Comparison of ENCODE assay signal across 1 cellular context in genomic region chr19:1446713-1447564, GRCh38.
A peak's percentile ranks its signal among the peaks of the same experiment; 100 is the strongest.
TF ChIP-seq lines count a peak whose summit lies in the region.

No MANE protein-coding gene starts in this region.

TF ChIP-seq in endothelial cell of umbilical vein, 7 proteins besides CTCF, POLR2A, EP300 and RAD21:
- TF ChIP-seq POLR2AphosphoS5 (IDR thresholded peaks at IDR 0.05; ENCODE audit: insufficient read depth, low read depth, low read length): no peak
- TF ChIP-seq EZH2 (IDR thresholded peaks at IDR 0.05; ENCODE audit: borderline replicate concordance, low read depth, low read length, severe bottlenecking): peak; percentile 99
